1 cellular context compared by ENCODE assay signal in genomic region chr12:46266382-46266791, GRCh38.
TF ChIP-seq lines count a peak whose summit lies in the region.

No MANE protein-coding gene starts in this region.

TF ChIP-seq in HCT116, 20 proteins besides CTCF, POLR2A, EP300 and RAD21 (continued from another document):
- no peak for TF ChIP-seq REST (IDR thresholded peaks at IDR 0.05; ENCODE audit: low read depth)
